8 cellular contexts compared by ENCODE assay signal in genomic region chr10:69567920-69568319, GRCh38. TPM values are rescaled to one million over a fixed set of nuclear protein-coding genes. Genes with fewer than 3 reads are reported as not detected.
DNase-seq lines count a peak whose midpoint lies in the region; ATAC-seq and TF ChIP-seq lines count a peak whose summit lies in the region.

No MANE protein-coding gene starts in this region.

- H3K36me3 Mint-ChIP-seq in stimulated activated memory B cell treated with anti-CD40 and anti-IgM and Interleukin-4, amounts not matched to agents 10 μg/mL and 1 μg/mL and 100 μg/mL, for 72 hours, result no peaks in the 10 kb centered on the region

- in situ Hi-C loops in astrocyte of the cerebellum (cut with HindIII; ENCODE audit: low sequenced_read_pairs), result no loop called here

- H3K4me3 ChIP-seq in astrocyte of the cerebellum (ENCODE audit: low read depth, low read length), result no peak overlapping the region

- H3K27me3 Mint-ChIP-seq in stimulated activated memory B cell treated with anti-CD40 and anti-IgM and Interleukin-4, amounts not matched to agents 10 μg/mL and 1 μg/mL and 100 μg/mL, for 72 hours, result peaks cover 86% of the 10 kb centered on the region

- peak; percentile 22 for DNase-seq in A172 (ENCODE audit: low spot score)
- DNase-seq in HK-2 (ENCODE audit: unreplicated experiment), result peak; percentile 37
- DNase-seq in astrocyte of the cerebellum (ENCODE audit: low read depth), result peak; percentile 26
- DNase-seq in kidney glomerular epithelial cell (lab: John Stamatoyannopoulos, UW), result peak; percentile 26
- DNase-seq in NCI-H1092 treated with DMSO at 0.1 percent for 48 hours (lab: John Stamatoyannopoulos, UW), result no peak
- no peak for DNase-seq in NCI-H2107 treated with DMSO at 0.1 percent for 48 hours (lab: John Stamatoyannopoulos, UW; ENCODE audit: unreplicated experiment)

- no peaks in the 10 kb centered on the region for H3K9me3 Mint-ChIP-seq in stimulated activated memory B cell treated with anti-CD40 and anti-IgM and Interleukin-4, amounts not matched to agents 10 μg/mL and 1 μg/mL and 100 μg/mL, for 72 hours

- H3K27ac Mint-ChIP-seq in stimulated activated memory B cell treated with anti-CD40 and anti-IgM and Interleukin-4, amounts not matched to agents 10 μg/mL and 1 μg/mL and 100 μg/mL, for 72 hours, result no peak overlapping the region

- no peak overlapping the region for H3K4me3 Mint-ChIP-seq in stimulated activated memory B cell treated with anti-CD40 and anti-IgM and Interleukin-4, amounts not matched to agents 10 μg/mL and 1 μg/mL and 100 μg/mL, for 72 hours

- no peak for TF ChIP-seq CTCF in astrocyte of the cerebellum (IDR thresholded peaks at IDR 0.05; ENCODE audit: low read depth, low read length, missing control alignments)

- peaks cover 14% of the 10 kb centered on the region for H3K4me1 Mint-ChIP-seq in stimulated activated memory B cell treated with anti-CD40 and anti-IgM and Interleukin-4, amounts not matched to agents 10 μg/mL and 1 μg/mL and 100 μg/mL, for 72 hours

- no peak for ATAC-seq in GM18907 (IDR thresholded peaks at IDR 0.05; ENCODE audit: unreplicated experiment)
- no peak for ATAC-seq in stimulated activated memory B cell treated with anti-CD40 and anti-IgM and Interleukin-4, amounts not matched to agents 10 μg/mL and 1 μg/mL and 100 μg/mL, for 72 hours

RNA-seq across cellular contexts. Expression of gene NEUROG3, which starts 5.3 kb away (rescaled TPM):
- not detected in 2 replicates for total RNA-seq in A172 (2014; rRNA removed; shearing (Covaris generic))

Comparison
In these comparisons a context has a peak if more than half of its experiments do, and no peak if none do; other contexts are left out.
1. DNase-seq: peak in A172 (single experiment), HK-2 (single experiment), astrocyte of the cerebellum (single experiment) and kidney glomerular epithelial cell (single experiment); none in NCI-H1092 treated with DMSO at 0.1 percent for 48 hours (single experiment) and NCI-H2107 treated with DMSO at 0.1 percent for 48 hours (single experiment).